Comparison of ENCODE assay signal across 21 cellular contexts in the genomic region with DNA sequence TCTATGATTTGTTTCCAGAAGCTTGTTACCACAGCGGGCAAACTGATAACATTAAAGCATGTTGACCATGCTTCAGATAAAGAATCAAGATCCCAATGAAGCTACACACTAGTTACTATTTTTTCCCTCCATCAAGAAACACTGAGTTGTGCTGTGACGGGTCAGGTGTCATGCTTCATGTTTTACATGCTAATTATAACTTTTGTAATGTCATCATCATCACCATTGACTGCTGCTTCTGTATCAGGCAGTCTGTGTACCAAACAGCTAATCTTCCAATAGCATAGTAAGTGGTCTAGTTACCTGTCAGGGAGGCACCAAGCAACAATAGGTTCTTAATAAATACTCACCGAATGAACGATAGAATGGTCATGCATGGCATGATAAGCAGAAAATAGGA.
A peak's percentile ranks its signal among the peaks of the same experiment; 100 is the strongest.
DNase-seq lines count a peak whose midpoint lies in the region; ATAC-seq lines count a peak whose summit lies in the region.
"Had no signal": no experiment of that assay in that cellular context is flagged by ENCODE, and none has a peak within 500 bp of the region (broad histone marks: within the 10 kb centered on the region; RNA-seq: fewer than 3 reads in every experiment).

No MANE protein-coding gene starts in this region.

- WGBS in right cardiac atrium, result 70% methylated on average over 4 of the region's 4 CpGs

- ATAC-seq in left ventricle myocardium superior, result peak; percentile 50
- ATAC-seq in right cardiac atrium, result no peak
- ATAC-seq in HG02885 (IDR thresholded peaks at IDR 0.05; ENCODE audit: poor library complexity, unreplicated experiment), result no peak
- ATAC-seq: GM12878 had no signal

- intact Hi-C loops in left ventricle myocardium superior (cut with micrococcal nuclease), result no loop called here
- intact Hi-C loops in right cardiac atrium (cut with DNase I), result no loop called here

- H3K4me1 ChIP-seq in right cardiac atrium (ENCODE audit: control insufficient read depth, insufficient read depth, low read length), result no peaks in the 10 kb centered on the region
- H3K4me1 ChIP-seq: BE2C, HAP-1 had no signal

- H3K27ac ChIP-seq in right cardiac atrium (ENCODE audit: low read length) (no peak overlapping the region), angular gyrus (ENCODE audit: low read depth, low read length) (peak overlapping the region; percentile 6), substantia nigra (ENCODE audit: low read depth, low read length, poor library complexity, severe bottlenecking) (peak overlapping the region; percentile 79)
- H3K27ac ChIP-seq: HL-60 had no signal

- no peak overlapping the region for H3K4me3 ChIP-seq in right cardiac atrium (ENCODE audit: low read length)
- H3K4me3 ChIP-seq: GM12878, HAP-1 had no signal

- no peaks in the 10 kb centered on the region for H3K27me3 ChIP-seq in right cardiac atrium (ENCODE audit: control insufficient read depth, insufficient read depth)
- H3K27me3 ChIP-seq: BE2C had no signal

- H3K9me3 ChIP-seq in right cardiac atrium (ENCODE audit: control insufficient read depth, low read length), result no peaks in the 10 kb centered on the region
- H3K9me3 ChIP-seq: BE2C, HAP-1 had no signal

- DNase-seq in left ventricle myocardium superior (no peak), right cardiac atrium (no peak), globus pallidus (ENCODE audit: low spot score) (peak; percentile 18), substantia nigra (lab: John Stamatoyannopoulos, UW) (no peak), HUDEP-2 (lab: John Stamatoyannopoulos, UW; ENCODE audit: unreplicated experiment in 76 of 76) (no peak), HK-2 (ENCODE audit: unreplicated experiment) (no peak)
- DNase-seq: ACHN; BE2C; C1 segment of cervical spinal cord; CD4-positive, CD25-positive, alpha-beta regulatory T cell; CD8-positive, alpha-beta memory T cell; COR-L47; DMS 273 treated with DMSO at 0.1 percent for 48 hours; DMS53; DND-41; EL had no signal
